In the genomic region with DNA sequence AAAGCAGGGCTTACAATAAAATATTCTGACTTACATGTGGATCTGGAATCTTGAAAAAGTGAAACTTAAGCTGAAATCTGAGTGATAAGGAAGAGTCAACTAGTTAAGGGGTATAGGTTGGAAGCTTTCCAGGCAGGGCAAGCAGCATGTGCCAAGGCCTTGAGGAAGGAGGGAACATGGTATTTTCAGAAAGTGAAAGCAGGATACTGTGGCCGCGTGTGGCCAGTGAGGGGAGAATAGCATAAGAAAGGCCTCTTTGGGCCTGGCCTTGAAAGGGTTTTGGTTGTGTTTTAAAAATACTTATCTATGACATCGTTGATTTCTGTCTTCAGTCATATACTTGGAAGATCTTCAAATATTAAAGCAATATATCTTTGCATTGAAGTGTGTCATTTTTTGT, we compare ENCODE assay signal across 26 cellular contexts.
DNase-seq lines count a peak whose midpoint lies in the region; ATAC-seq and TF ChIP-seq lines count a peak whose summit lies in the region.
"Had no signal": no experiment of that assay in that cellular context is flagged by ENCODE, and none has a peak within 500 bp of the region (broad histone marks: within the 10 kb centered on the region; RNA-seq: fewer than 3 reads in every experiment).

No MANE protein-coding gene starts in this region.

- H3K36me3 ChIP-seq in SK-N-SH (replicated peaks in 1 of 2; ENCODE audit: control insufficient read depth in 1 of 2, insufficient read depth in 2 of 2, low read length in 1 of 2) (peaks cover 9 to 20% of the 10 kb centered on the region in 2 experiments), testis (ENCODE audit: low read depth, missing control alignments) (no peaks in the 10 kb centered on the region), esophagus muscularis mucosa (peaks cover 0 to 9% (median 1%) of the 10 kb centered on the region in 4 donors), neural progenitor cell (no peaks in the 10 kb centered on the region)
- H3K36me3 ChIP-seq: suprapubic skin had no signal

- H3K27ac ChIP-seq in SK-N-SH (ENCODE audit: low read depth in 2 of 2, low read length in 1 of 2) (no peak overlapping the region), testis (no peak overlapping the region), esophagus muscularis mucosa (replicated peaks in 1 of 4) (no peak overlapping the region), neural progenitor cell (no peak overlapping the region)
- H3K27ac ChIP-seq: SK-N-MC, suprapubic skin, VCaP had no signal

- POLR2A ChIA-PET in SK-N-SH (lab: Yijun Ruan, JAX): no interaction called here

- H3K27ac Mint-ChIP-seq in HFFc6 (no peak overlapping the region; the same call in 1 of the 2 replicates), neural progenitor cell (no peak overlapping the region)
- H3K27ac Mint-ChIP-seq: activated CD4-positive, alpha-beta T cell treated with anti-CD3 and anti-CD28 coated beads, Interleukin-2, amount 10 ng/mL, durations not matched to agents 24 days and 14 days; activated naive CD8-positive, alpha-beta T cell treated with anti-CD3 and anti-CD28 coated beads for 36 hours; CD8-positive, alpha-beta T cell; progenitor cell of endocrine pancreas; stimulated activated effector memory CD8-positive, alpha-beta T cell treated with anti-CD3 and anti-CD28 coated beads, Interleukin-12 subunit alpha, Interleukin-12 subunit beta, amount 100 ng/mL, for 72 hours had no signal

- H3F3A ChIP-seq in SK-N-SH (replicated peaks; ENCODE audit: insufficient read depth) (no peaks in the 10 kb centered on the region), neural progenitor cell (ENCODE audit: low read depth) (no peaks in the 10 kb centered on the region)

- peak; percentile 77 for ATAC-seq in left ventricle myocardium superior
- ATAC-seq: CD8-positive, alpha-beta T cell; esophagus mucosa; Panc1; stimulated activated effector memory CD8-positive, alpha-beta T cell treated with anti-CD3 and anti-CD28 coated beads, Interleukin-12 subunit alpha, Interleukin-12 subunit beta, amount 100 ng/mL, for 72 hours had no signal

- CTCF ChIA-PET in SK-N-SH (lab: Yijun Ruan, JAX): interaction anchor here (0.7 to 1.9 kb wide), 3 partner anchors 17 to 29 kb away, joined by 3 to 6 read pairs (median 3); no protein-coding TSS in a partner anchor

- H3K27me3 ChIP-seq in SK-N-SH (ENCODE audit: insufficient read depth): no peaks in the 10 kb centered on the region
- no peaks in the 10 kb centered on the region for H3K27me3 ChIP-seq in testis
- H3K27me3 ChIP-seq in esophagus muscularis mucosa: no peaks in the 10 kb centered on the region
- H3K27me3 ChIP-seq in neural progenitor cell: no peaks in the 10 kb centered on the region
- H3K27me3 ChIP-seq: suprapubic skin had no signal

- H3K4me1 ChIP-seq in SK-N-SH (ENCODE audit: control insufficient read depth in 1 of 2, insufficient read depth in 2 of 2, low read depth in 1 of 2, low read length in 1 of 2) (no peaks in the 10 kb centered on the region), testis (peaks cover 21% of the 10 kb centered on the region), esophagus muscularis mucosa (peaks cover 0 to 14% (median 0%) of the 10 kb centered on the region in 4 donors), neural progenitor cell (no peaks in the 10 kb centered on the region)
- H3K4me1 ChIP-seq: suprapubic skin had no signal

- TF ChIP-seq CTCF in HFFc6 (IDR thresholded peaks at IDR 0.05): no peak
- no peak for TF ChIP-seq CTCF in SK-N-SH (IDR thresholded peaks at IDR 0.05)
- TF ChIP-seq CTCF in testis (IDR thresholded peaks at IDR 0.05): no peak
- TF ChIP-seq CTCF in esophagus muscularis mucosa (IDR thresholded peaks at IDR 0.05): no peak
- TF ChIP-seq CTCF in neural progenitor cell (IDR thresholded peaks at IDR 0.05): no peak

- WGBS in SK-N-SH (ENCODE audit: low lambda C conversion rate): 74% methylated on average over 3 of the region's 3 CpGs
- 31 to 35% methylated on average over 3 of the region's 3 CpGs for WGBS in testis, 2 donors
- WGBS in esophagus muscularis mucosa: 55% methylated on average over 3 of the region's 3 CpGs

- H3K9me3 Mint-ChIP-seq in HFFc6 (no peaks in the 10 kb centered on the region), neural progenitor cell (no peaks in the 10 kb centered on the region)
- H3K9me3 Mint-ChIP-seq: activated CD4-positive, alpha-beta T cell treated with anti-CD3 and anti-CD28 coated beads, Interleukin-2, amount 10 ng/mL, durations not matched to agents 24 days and 14 days; activated naive CD8-positive, alpha-beta T cell treated with anti-CD3 and anti-CD28 coated beads for 36 hours; CD8-positive, alpha-beta T cell; stimulated activated effector memory CD8-positive, alpha-beta T cell treated with anti-CD3 and anti-CD28 coated beads, Interleukin-12 subunit alpha, Interleukin-12 subunit beta, amount 100 ng/mL, for 72 hours had no signal

- intact Hi-C loops in left ventricle myocardium superior (cut with micrococcal nuclease) (no loop called here), testis (cut with DNase I; ENCODE audit: low total_unique reads) (no loop called here), esophagus muscularis mucosa (cut with DNase I) (no loop called here), posterior vena cava (cut with DNase I) (no loop called here)

- H3K4me3 Mint-ChIP-seq in HFFc6: peak overlapping the region; percentile 61; the same call in 1 of the 2 replicates
- no peak overlapping the region for H3K4me3 Mint-ChIP-seq in neural progenitor cell
- H3K4me3 Mint-ChIP-seq: activated CD4-positive, alpha-beta T cell treated with anti-CD3 and anti-CD28 coated beads, Interleukin-2, amount 10 ng/mL, durations not matched to agents 24 days and 14 days; activated naive CD8-positive, alpha-beta T cell treated with anti-CD3 and anti-CD28 coated beads for 36 hours; CD8-positive, alpha-beta T cell; stimulated activated effector memory CD8-positive, alpha-beta T cell treated with anti-CD3 and anti-CD28 coated beads, Interleukin-12 subunit alpha, Interleukin-12 subunit beta, amount 100 ng/mL, for 72 hours had no signal

- H3K4me2 ChIP-seq in SK-N-SH: no peak overlapping the region
- no peak overlapping the region for H3K4me2 ChIP-seq in neural progenitor cell

- H4K20me1 ChIP-seq in SK-N-SH (ENCODE audit: insufficient read depth) (no peaks in the 10 kb centered on the region), neural progenitor cell (ENCODE audit: low read depth) (no peaks in the 10 kb centered on the region)

- H3K9me3 ChIP-seq in SK-N-SH (no peaks in the 10 kb centered on the region), testis (no peaks in the 10 kb centered on the region), esophagus muscularis mucosa (no peaks in the 10 kb centered on the region), neural progenitor cell (ENCODE audit: low read depth) (no peaks in the 10 kb centered on the region)
- H3K9me3 ChIP-seq: suprapubic skin had no signal

- DNase-seq in HFFc6 (no peak), SK-N-SH (no peak), left ventricle myocardium superior (peak; percentile 35), testis (peak; percentile 35), esophagus muscularis mucosa (ENCODE audit: extremely low spot score) (no peak), posterior vena cava (ENCODE audit: low spot score) (no peak), neural progenitor cell (ENCODE audit: low spot score) (no peak)
- DNase-seq: activated CD4-positive, alpha-beta T cell treated with anti-CD3 and anti-CD28 coated beads, Interleukin-2, amount 10 ng/mL, durations not matched to agents 24 days and 14 days; activated naive CD8-positive, alpha-beta T cell treated with anti-CD3 and anti-CD28 coated beads for 36 hours; CD8-positive, alpha-beta T cell; cerebellar nuclear complex; effector CD4-positive, alpha-beta T cell; left cardiac atrium; midbrain; MV-4-11; NCI-H187; NCI-H345; NCI-H82; stimulated activated CD4-positive, alpha-beta T cell treated with anti-CD3 and anti-CD28 coated beads, Interleukin-1b, Interleukin-23, amount 100 ng/mL, for 48 hours had no signal

- H3K4me3 ChIP-seq in SK-N-SH (ENCODE audit: low read depth in 2 of 2, low read length in 1 of 2) (no peak overlapping the region), testis (no peak overlapping the region), esophagus muscularis mucosa (no peak overlapping the region), neural progenitor cell (no peak overlapping the region)
- H3K4me3 ChIP-seq: SK-N-MC, suprapubic skin had no signal

- H3K79me2 ChIP-seq in SK-N-SH (ENCODE audit: insufficient read depth) (no peaks in the 10 kb centered on the region), neural progenitor cell (ENCODE audit: low read depth) (no peaks in the 10 kb centered on the region)

- H3K9ac ChIP-seq in SK-N-SH: no peak overlapping the region
- no peak overlapping the region for H3K9ac ChIP-seq in neural progenitor cell

- TF ChIP-seq RAD21 in SK-N-SH (IDR thresholded peaks at IDR 0.05; ENCODE audit: low read length): no peak

- TF ChIP-seq POLR2A in testis (IDR thresholded peaks at IDR 0.05) (no peak), esophagus muscularis mucosa (IDR thresholded peaks at IDR 0.05; ENCODE audit: low read depth) (no peak)

- no peaks in the 10 kb centered on the region for H3K9me2 ChIP-seq in SK-N-SH

- H3K27me3 Mint-ChIP-seq in HFFc6 (ENCODE audit: insufficient read depth) (peaks cover 1% of the 10 kb centered on the region), neural progenitor cell (ENCODE audit: insufficient read depth, low read depth) (no peaks in the 10 kb centered on the region)
- H3K27me3 Mint-ChIP-seq: activated CD4-positive, alpha-beta T cell treated with anti-CD3 and anti-CD28 coated beads, Interleukin-2, amount 10 ng/mL, durations not matched to agents 24 days and 14 days; activated naive CD8-positive, alpha-beta T cell treated with anti-CD3 and anti-CD28 coated beads for 36 hours; progenitor cell of endocrine pancreas had no signal

- no peaks in the 10 kb centered on the region for H3K36me3 Mint-ChIP-seq in HFFc6 (ENCODE audit: low read depth)
- no peaks in the 10 kb centered on the region for H3K36me3 Mint-ChIP-seq in neural progenitor cell
- H3K36me3 Mint-ChIP-seq: activated naive CD8-positive, alpha-beta T cell treated with anti-CD3 and anti-CD28 coated beads for 36 hours; CD8-positive, alpha-beta T cell; stimulated activated effector memory CD8-positive, alpha-beta T cell treated with anti-CD3 and anti-CD28 coated beads, Interleukin-12 subunit alpha, Interleukin-12 subunit beta, amount 100 ng/mL, for 72 hours had no signal

- no peak overlapping the region for H2AFZ ChIP-seq in SK-N-SH (ENCODE audit: low read depth)
- no peak overlapping the region for H2AFZ ChIP-seq in neural progenitor cell (replicated peaks)

- TF ChIP-seq EP300 in SK-N-SH (IDR thresholded peaks at IDR 0.05; ENCODE audit: borderline replicate concordance in 1 of 2, low read depth in 1 of 2, low read length in 1 of 2) (no peak), esophagus muscularis mucosa (IDR thresholded peaks at IDR 0.05) (no peak)

- H3K4me1 Mint-ChIP-seq in HFFc6 (ENCODE audit: low read depth): no peaks in the 10 kb centered on the region; the same call in none of the 2 replicates
- no peaks in the 10 kb centered on the region for H3K4me1 Mint-ChIP-seq in neural progenitor cell
- H3K4me1 Mint-ChIP-seq: activated CD4-positive, alpha-beta T cell treated with anti-CD3 and anti-CD28 coated beads, Interleukin-2, amount 10 ng/mL, durations not matched to agents 24 days and 14 days; activated naive CD8-positive, alpha-beta T cell treated with anti-CD3 and anti-CD28 coated beads for 36 hours; stimulated activated effector memory CD8-positive, alpha-beta T cell treated with anti-CD3 and anti-CD28 coated beads, Interleukin-12 subunit alpha, Interleukin-12 subunit beta, amount 100 ng/mL, for 72 hours had no signal

Comparison
In these comparisons a context has a peak if more than half of its experiments do, and no peak if none do; other contexts are left out.
1. DNase-seq: peak in left ventricle myocardium superior (single experiment) and testis (single experiment); none in HFFc6 (single experiment), SK-N-SH (single experiment), esophagus muscularis mucosa (single experiment), posterior vena cava (single experiment) and neural progenitor cell (single experiment).